ENCODE assay signal across 1 cellular context in the genomic region with DNA sequence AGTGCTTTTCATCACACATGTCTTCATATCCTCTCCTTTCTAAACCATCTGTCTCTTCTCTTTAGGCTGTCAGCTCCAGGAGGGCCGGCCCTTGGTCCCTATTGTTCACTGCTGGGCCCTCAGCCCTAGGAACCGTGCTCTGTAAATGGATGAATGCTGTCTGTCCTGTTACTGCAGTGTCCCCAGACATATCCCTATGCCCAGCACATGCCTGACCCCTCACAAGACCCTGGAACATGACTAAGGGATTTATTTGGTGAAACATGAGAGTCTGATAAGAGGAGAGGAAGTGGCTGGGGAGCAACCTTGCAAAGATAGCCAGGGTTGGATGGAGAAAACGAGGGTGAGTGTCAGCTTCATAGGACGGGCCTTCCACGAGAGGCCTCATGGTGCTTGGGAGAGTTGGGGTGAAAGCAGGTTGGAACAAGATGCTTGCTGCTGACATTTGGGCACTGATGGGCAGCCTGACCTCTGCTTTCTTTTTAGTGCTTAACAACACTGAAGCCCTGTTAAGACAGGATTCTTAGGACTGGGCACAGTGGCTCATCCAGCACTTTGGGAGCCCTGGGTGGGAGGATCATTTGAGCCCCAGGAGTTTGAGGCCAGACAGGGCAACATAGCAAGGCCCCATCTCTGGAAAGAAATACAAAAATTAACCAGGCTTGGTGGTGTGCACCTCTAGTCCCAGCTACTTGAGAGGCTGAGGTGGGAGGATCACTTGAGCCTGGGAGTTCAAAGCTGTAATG.
TF ChIP-seq lines count a peak whose summit lies in the region.

No MANE protein-coding gene starts in this region.

TF ChIP-seq in K562, 482 proteins besides CTCF, POLR2A, EP300 and RAD21 (continues in another document):
- no peak for TF ChIP-seq SREBF2 (CRISPR knock-in tag; IDR thresholded peaks at IDR 0.05)
- TF ChIP-seq ZZZ3 (IDR thresholded peaks at IDR 0.05), result no peak
- TF ChIP-seq, protein P1, sequence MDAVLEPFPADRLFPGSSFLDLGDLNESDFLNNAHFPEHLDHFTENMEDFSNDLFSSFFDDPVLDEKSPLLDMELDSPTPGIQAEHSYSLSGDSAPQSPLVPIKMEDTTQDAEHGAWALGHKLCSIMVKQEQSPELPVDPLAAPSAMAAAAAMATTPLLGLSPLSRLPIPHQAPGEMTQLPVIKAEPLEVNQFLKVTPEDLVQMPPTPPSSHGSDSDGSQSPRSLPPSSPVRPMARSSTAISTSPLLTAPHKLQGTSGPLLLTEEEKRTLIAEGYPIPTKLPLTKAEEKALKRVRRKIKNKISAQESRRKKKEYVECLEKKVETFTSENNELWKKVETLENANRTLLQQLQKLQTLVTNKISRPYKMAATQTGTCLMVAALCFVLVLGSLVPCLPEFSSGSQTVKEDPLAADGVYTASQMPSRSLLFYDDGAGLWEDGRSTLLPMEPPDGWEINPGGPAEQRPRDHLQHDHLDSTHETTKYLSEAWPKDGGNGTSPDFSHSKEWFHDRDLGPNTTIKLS (IDR thresholded peaks at IDR 0.05; ENCODE audit: borderline replicate concordance, low read depth), result no peak
- TF ChIP-seq NFE2 (IDR thresholded peaks at IDR 0.05; ENCODE audit: low read depth), result peak; percentile 98
- peak; percentile 37 for TF ChIP-seq TAF1 (IDR thresholded peaks at IDR 0.05; ENCODE audit: control insufficient read depth, extremely low read depth, insufficient read depth, low read length, severe bottlenecking)
- peak; percentile 69; the same call in 1 of the 2 replicates for TF ChIP-seq PHF21A (IDR thresholded peaks at IDR 0.05; ENCODE audit: borderline replicate concordance, low read depth)
- TF ChIP-seq LEF1 (IDR thresholded peaks at IDR 0.05), result peak; percentile 92
- TF ChIP-seq, protein P2, sequence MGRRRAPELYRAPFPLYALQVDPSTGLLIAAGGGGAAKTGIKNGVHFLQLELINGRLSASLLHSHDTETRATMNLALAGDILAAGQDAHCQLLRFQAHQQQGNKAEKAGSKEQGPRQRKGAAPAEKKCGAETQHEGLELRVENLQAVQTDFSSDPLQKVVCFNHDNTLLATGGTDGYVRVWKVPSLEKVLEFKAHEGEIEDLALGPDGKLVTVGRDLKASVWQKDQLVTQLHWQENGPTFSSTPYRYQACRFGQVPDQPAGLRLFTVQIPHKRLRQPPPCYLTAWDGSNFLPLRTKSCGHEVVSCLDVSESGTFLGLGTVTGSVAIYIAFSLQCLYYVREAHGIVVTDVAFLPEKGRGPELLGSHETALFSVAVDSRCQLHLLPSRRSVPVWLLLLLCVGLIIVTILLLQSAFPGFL (CRISPR knock-in tag; IDR thresholded peaks at IDR 0.05), result no peak
- peak; percentile 70; the same call in 1 of the 2 replicates for TF ChIP-seq ZNF175 (CRISPR knock-in tag; IDR thresholded peaks at IDR 0.05; ENCODE audit: low read depth)
- no peak for TF ChIP-seq ZNF696 (CRISPR knock-in tag; conservative IDR thresholded peaks at IDR 0.05)
- TF ChIP-seq, protein P3, sequence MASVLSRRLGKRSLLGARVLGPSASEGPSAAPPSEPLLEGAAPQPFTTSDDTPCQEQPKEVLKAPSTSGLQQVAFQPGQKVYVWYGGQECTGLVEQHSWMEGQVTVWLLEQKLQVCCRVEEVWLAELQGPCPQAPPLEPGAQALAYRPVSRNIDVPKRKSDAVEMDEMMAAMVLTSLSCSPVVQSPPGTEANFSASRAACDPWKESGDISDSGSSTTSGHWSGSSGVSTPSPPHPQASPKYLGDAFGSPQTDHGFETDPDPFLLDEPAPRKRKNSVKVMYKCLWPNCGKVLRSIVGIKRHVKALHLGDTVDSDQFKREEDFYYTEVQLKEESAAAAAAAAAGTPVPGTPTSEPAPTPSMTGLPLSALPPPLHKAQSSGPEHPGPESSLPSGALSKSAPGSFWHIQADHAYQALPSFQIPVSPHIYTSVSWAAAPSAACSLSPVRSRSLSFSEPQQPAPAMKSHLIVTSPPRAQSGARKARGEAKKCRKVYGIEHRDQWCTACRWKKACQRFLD (CRISPR knock-in tag; IDR thresholded peaks at IDR 0.05), result peak; percentile 67; the same call in 1 of the 2 replicates
- TF ChIP-seq SMAD1 (IDR thresholded peaks at IDR 0.05; ENCODE audit: low read depth, low read length, partially characterized antibody), result no peak
- peak; percentile 79 for TF ChIP-seq NR2C1 (IDR thresholded peaks at IDR 0.05)
- peak; percentile 81 for TF ChIP-seq NR2C1 (tag; IDR thresholded peaks at IDR 0.05)
- TF ChIP-seq, protein P4, sequence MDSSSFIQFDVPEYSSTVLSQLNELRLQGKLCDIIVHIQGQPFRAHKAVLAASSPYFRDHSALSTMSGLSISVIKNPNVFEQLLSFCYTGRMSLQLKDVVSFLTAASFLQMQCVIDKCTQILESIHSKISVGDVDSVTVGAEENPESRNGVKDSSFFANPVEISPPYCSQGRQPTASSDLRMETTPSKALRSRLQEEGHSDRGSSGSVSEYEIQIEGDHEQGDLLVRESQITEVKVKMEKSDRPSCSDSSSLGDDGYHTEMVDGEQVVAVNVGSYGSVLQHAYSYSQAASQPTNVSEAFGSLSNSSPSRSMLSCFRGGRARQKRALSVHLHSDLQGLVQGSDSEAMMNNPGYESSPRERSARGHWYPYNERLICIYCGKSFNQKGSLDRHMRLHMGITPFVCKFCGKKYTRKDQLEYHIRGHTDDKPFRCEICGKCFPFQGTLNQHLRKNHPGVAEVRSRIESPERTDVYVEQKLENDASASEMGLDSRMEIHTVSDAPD (CRISPR knock-in tag; IDR thresholded peaks at IDR 0.05), result no peak
- peak; percentile 57; the same call in 1 of the 2 replicates for TF ChIP-seq CC2D1A (IDR thresholded peaks at IDR 0.05)
- TF ChIP-seq, protein P5, sequence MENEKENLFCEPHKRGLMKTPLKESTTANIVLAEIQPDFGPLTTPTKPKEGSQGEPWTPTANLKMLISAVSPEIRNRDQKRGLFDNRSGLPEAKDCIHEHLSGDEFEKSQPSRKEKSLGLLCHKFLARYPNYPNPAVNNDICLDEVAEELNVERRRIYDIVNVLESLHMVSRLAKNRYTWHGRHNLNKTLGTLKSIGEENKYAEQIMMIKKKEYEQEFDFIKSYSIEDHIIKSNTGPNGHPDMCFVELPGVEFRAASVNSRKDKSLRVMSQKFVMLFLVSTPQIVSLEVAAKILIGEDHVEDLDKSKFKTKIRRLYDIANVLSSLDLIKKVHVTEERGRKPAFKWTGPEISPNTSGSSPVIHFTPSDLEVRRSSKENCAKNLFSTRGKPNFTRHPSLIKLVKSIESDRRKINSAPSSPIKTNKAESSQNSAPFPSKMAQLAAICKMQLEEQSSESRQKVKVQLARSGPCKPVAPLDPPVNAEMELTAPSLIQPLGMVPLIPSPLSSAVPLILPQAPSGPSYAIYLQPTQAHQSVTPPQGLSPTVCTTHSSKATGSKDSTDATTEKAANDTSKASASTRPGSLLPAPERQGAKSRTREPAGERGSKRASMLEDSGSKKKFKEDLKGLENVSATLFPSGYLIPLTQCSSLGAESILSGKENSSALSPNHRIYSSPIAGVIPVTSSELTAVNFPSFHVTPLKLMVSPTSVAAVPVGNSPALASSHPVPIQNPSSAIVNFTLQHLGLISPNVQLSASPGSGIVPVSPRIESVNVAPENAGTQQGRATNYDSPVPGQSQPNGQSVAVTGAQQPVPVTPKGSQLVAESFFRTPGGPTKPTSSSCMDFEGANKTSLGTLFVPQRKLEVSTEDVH (IDR thresholded peaks at IDR 0.05; ENCODE audit: low read depth, partially characterized antibody), result no peak
- TF ChIP-seq KDM2B (CRISPR knock-in tag; IDR thresholded peaks at IDR 0.05), result no peak
- TF ChIP-seq, protein P6, sequence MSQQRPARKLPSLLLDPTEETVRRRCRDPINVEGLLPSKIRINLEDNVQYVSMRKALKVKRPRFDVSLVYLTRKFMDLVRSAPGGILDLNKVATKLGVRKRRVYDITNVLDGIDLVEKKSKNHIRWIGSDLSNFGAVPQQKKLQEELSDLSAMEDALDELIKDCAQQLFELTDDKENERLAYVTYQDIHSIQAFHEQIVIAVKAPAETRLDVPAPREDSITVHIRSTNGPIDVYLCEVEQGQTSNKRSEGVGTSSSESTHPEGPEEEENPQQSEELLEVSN (IDR thresholded peaks at IDR 0.05; ENCODE audit: borderline replicate concordance in 1 of 2, extremely low read depth in 1 of 2, insufficient read depth in 1 of 2, insufficient read length in 1 of 2, low read depth in 1 of 2, low read length in 1 of 2, poor library complexity in 1 of 2, severe bottlenecking in 1 of 2), result peak in 1 of 2 experiments; percentile 62
- TF ChIP-seq RAD51 (IDR thresholded peaks at IDR 0.05; ENCODE audit: borderline replicate concordance, low read depth), result peak; percentile 41; the same call in 1 of the 2 replicates
- TF ChIP-seq, protein P7, sequence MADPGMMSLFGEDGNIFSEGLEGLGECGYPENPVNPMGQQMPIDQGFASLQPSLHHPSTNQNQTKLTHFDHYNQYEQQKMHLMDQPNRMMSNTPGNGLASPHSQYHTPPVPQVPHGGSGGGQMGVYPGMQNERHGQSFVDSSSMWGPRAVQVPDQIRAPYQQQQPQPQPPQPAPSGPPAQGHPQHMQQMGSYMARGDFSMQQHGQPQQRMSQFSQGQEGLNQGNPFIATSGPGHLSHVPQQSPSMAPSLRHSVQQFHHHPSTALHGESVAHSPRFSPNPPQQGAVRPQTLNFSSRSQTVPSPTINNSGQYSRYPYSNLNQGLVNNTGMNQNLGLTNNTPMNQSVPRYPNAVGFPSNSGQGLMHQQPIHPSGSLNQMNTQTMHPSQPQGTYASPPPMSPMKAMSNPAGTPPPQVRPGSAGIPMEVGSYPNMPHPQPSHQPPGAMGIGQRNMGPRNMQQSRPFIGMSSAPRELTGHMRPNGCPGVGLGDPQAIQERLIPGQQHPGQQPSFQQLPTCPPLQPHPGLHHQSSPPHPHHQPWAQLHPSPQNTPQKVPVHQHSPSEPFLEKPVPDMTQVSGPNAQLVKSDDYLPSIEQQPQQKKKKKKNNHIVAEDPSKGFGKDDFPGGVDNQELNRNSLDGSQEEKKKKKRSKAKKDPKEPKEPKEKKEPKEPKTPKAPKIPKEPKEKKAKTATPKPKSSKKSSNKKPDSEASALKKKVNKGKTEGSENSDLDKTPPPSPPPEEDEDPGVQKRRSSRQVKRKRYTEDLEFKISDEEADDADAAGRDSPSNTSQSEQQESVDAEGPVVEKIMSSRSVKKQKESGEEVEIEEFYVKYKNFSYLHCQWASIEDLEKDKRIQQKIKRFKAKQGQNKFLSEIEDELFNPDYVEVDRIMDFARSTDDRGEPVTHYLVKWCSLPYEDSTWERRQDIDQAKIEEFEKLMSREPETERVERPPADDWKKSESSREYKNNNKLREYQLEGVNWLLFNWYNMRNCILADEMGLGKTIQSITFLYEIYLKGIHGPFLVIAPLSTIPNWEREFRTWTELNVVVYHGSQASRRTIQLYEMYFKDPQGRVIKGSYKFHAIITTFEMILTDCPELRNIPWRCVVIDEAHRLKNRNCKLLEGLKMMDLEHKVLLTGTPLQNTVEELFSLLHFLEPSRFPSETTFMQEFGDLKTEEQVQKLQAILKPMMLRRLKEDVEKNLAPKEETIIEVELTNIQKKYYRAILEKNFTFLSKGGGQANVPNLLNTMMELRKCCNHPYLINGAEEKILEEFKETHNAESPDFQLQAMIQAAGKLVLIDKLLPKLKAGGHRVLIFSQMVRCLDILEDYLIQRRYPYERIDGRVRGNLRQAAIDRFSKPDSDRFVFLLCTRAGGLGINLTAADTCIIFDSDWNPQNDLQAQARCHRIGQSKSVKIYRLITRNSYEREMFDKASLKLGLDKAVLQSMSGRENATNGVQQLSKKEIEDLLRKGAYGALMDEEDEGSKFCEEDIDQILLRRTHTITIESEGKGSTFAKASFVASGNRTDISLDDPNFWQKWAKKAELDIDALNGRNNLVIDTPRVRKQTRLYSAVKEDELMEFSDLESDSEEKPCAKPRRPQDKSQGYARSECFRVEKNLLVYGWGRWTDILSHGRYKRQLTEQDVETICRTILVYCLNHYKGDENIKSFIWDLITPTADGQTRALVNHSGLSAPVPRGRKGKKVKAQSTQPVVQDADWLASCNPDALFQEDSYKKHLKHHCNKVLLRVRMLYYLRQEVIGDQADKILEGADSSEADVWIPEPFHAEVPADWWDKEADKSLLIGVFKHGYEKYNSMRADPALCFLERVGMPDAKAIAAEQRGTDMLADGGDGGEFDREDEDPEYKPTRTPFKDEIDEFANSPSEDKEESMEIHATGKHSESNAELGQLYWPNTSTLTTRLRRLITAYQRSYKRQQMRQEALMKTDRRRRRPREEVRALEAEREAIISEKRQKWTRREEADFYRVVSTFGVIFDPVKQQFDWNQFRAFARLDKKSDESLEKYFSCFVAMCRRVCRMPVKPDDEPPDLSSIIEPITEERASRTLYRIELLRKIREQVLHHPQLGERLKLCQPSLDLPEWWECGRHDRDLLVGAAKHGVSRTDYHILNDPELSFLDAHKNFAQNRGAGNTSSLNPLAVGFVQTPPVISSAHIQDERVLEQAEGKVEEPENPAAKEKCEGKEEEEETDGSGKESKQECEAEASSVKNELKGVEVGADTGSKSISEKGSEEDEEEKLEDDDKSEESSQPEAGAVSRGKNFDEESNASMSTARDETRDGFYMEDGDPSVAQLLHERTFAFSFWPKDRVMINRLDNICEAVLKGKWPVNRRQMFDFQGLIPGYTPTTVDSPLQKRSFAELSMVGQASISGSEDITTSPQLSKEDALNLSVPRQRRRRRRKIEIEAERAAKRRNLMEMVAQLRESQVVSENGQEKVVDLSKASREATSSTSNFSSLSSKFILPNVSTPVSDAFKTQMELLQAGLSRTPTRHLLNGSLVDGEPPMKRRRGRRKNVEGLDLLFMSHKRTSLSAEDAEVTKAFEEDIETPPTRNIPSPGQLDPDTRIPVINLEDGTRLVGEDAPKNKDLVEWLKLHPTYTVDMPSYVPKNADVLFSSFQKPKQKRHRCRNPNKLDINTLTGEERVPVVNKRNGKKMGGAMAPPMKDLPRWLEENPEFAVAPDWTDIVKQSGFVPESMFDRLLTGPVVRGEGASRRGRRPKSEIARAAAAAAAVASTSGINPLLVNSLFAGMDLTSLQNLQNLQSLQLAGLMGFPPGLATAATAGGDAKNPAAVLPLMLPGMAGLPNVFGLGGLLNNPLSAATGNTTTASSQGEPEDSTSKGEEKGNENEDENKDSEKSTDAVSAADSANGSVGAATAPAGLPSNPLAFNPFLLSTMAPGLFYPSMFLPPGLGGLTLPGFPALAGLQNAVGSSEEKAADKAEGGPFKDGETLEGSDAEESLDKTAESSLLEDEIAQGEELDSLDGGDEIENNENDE (IDR thresholded peaks at IDR 0.05; ENCODE audit: low read depth, low read length), result no peak
- TF ChIP-seq ADNP (tag; IDR thresholded peaks at IDR 0.05), result no peak
- no peak; the same call in 1 of the 2 replicates for TF ChIP-seq ETV5 (CRISPR knock-in tag; IDR thresholded peaks at IDR 0.05; ENCODE audit: low read depth)
- no peak for TF ChIP-seq STAG1 (CRISPR knock-in tag; IDR thresholded peaks at IDR 0.05; ENCODE audit: borderline replicate concordance)
- TF ChIP-seq, protein P8, sequence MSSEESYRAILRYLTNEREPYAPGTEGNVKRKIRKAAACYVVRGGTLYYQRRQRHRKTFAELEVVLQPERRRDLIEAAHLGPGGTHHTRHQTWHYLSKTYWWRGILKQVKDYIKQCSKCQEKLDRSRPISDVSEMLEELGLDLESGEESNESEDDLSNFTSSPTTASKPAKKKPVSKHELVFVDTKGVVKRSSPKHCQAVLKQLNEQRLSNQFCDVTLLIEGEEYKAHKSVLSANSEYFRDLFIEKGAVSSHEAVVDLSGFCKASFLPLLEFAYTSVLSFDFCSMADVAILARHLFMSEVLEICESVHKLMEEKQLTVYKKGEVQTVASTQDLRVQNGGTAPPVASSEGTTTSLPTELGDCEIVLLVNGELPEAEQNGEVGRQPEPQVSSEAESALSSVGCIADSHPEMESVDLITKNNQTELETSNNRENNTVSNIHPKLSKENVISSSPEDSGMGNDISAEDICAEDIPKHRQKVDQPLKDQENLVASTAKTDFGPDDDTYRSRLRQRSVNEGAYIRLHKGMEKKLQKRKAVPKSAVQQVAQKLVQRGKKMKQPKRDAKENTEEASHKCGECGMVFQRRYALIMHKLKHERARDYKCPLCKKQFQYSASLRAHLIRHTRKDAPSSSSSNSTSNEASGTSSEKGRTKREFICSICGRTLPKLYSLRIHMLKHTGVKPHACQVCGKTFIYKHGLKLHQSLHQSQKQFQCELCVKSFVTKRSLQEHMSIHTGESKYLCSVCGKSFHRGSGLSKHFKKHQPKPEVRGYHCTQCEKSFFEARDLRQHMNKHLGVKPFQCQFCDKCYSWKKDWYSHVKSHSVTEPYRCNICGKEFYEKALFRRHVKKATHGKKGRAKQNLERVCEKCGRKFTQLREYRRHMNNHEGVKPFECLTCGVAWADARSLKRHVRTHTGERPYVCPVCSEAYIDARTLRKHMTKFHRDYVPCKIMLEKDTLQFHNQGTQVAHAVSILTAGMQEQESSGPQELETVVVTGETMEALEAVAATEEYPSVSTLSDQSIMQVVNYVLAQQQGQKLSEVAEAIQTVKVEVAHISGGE (CRISPR knock-in tag; IDR thresholded peaks at IDR 0.05), result no peak; a peak in 1 of 6 replicates
